In the genomic region with DNA sequence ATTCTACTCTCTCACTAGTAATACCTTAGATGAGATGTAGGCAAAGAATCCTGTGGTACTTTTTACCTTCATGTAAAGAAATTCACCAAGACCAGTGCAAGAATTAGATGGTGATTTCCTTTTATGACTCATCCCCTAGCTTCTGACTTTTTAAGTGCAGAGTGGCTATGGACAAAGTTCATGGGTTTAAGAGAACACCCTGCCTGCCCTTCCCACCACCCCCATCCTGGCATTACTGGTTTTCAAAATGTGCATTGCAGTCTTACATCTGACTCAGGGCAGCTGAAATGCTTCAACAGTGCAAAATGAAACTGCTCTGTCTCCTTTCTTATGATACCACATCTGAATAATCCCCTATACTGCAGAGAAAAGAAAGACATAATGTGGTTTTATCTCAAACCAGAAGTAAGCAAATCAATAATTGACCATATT, we compare ENCODE assay signal across 8 cellular contexts. TPM values are rescaled to one million over a fixed set of nuclear protein-coding genes. Genes with fewer than 3 reads are reported as not detected.
DNase-seq lines count a peak whose midpoint lies in the region; ATAC-seq and TF ChIP-seq lines count a peak whose summit lies in the region.

No MANE protein-coding gene starts in this region.

- no peak overlapping the region for H3K4me3 ChIP-seq in KMS-11 (IDR thresholded peaks at IDR 0.05; ENCODE audit: insufficient read depth, low read depth, low read length)

- ATAC-seq in GM18499 (IDR thresholded peaks at IDR 0.05; ENCODE audit: insufficient read depth, unreplicated experiment): peak; percentile 75
- ATAC-seq in GM21723 (IDR thresholded peaks at IDR 0.05; ENCODE audit: unreplicated experiment): peak; percentile 66
- ATAC-seq in left cardiac atrium: no peak

- H3K4me1 ChIP-seq in KMS-11 (ENCODE audit: low read depth, poor library complexity, severe bottlenecking): peaks cover 34% of the 10 kb centered on the region

- H3K27ac ChIP-seq in KMS-11: peak overlapping the region; percentile 4; the same call in 1 of the 2 replicates

- H3K9ac ChIP-seq in KMS-11: no peak overlapping the region

- H3K4me2 ChIP-seq in KMS-11: peak overlapping the region; percentile 52

- in situ Hi-C loops in KBM-7 (cut with MboI; ENCODE audit: low pct_unique_long_range_greater_than_20kb, low sequenced_read_pairs): loop anchor here (10.0 to 25.0 kb wide), 2 partner anchors 497 to 734 kb away; no protein-coding TSS in a partner anchor

- no peak for TF ChIP-seq CTCF in KMS-11 (conservative IDR thresholded peaks at IDR 0.05; ENCODE audit: low read depth, low read length)

- DNase-seq in fibroblast of gingiva (ENCODE audit: low read depth) (peak; percentile 74), KBM-7 (no peak), Kasumi-1 (lab: John Stamatoyannopoulos, UW) (no peak), left cardiac atrium (no peak), globus pallidus (ENCODE audit: low spot score) (no peak)

- intact Hi-C loops in left cardiac atrium (cut with DNase I): loop anchor here in 1 of 2 donors (5.0 kb wide), 1 partner anchor 724 kb away; no protein-coding TSS in a partner anchor

- no peaks in the 10 kb centered on the region for H4K20me1 ChIP-seq in KMS-11 (ENCODE audit: insufficient read depth)

- H3K36me3 ChIP-seq in KMS-11 (ENCODE audit: insufficient read depth): no peaks in the 10 kb centered on the region

- H3K27me3 ChIP-seq in KMS-11 (ENCODE audit: insufficient read depth, low read depth): no peaks in the 10 kb centered on the region

- no peak overlapping the region for H2AFZ ChIP-seq in KMS-11 (ENCODE audit: low read depth)

- H3K79me2 ChIP-seq in KMS-11 (ENCODE audit: insufficient read depth, low read depth): no peaks in the 10 kb centered on the region

RNA-seq across cellular contexts. Expression of gene MAIP1, which starts 22.6 kb away (rescaled TPM):
- 10 to 100 TPM; 18.3 to 23.4 TPM for total RNA-seq in left cardiac atrium

RNA-seq across cellular contexts. Expression of gene TYW5, which starts 22.7 kb away (rescaled TPM):
- total RNA-seq in left cardiac atrium: 1 to 10 TPM; 3.4 to 3.9 TPM

Comparison
In these comparisons a context has a peak if more than half of its experiments do, and no peak if none do; other contexts are left out.
1. ATAC-seq: peak in GM18499 (single experiment) and GM21723 (single experiment); none in left cardiac atrium (0 of 2).